Comparison of ENCODE assay signal across 17 cellular contexts in the genomic region with DNA sequence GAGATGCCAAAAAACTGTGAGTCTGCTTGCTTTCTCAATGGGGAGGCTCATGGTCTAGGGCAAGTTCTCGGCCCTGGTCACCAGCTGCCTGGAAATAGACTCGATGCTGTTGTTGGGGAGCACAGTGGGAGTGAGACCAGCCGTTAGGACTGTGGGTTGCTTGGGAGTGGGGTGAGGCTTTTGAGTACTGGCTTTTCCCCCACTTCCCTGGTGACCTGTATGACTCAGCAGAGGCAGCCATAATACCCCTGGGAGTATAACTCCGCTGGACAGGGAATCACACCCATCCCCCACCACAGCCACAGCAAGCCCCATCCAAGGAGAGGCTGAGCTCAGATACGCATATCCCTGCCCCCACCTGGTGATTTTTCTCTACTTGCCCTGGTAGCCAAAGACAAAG.
"Had no signal": no experiment of that assay in that cellular context is flagged by ENCODE, and none has a peak within 500 bp of the region (broad histone marks: within the 10 kb centered on the region; RNA-seq: fewer than 3 reads in every experiment).

No MANE protein-coding gene starts in this region.

- H3K27me3 Mint-ChIP-seq: dendritic cell treated with granulocyte-macrophage colony-stimulating factor and Interleukin-4, amounts not matched to agents 40 ng/mL and 50 ng/mL, for 4 days had no signal

- H3K4me3 Mint-ChIP-seq: activated naive CD4-positive, alpha-beta T cell treated with anti-CD3 and anti-CD28 coated beads, Interleukin-2, amount 10 ng/mL, durations not matched to agents 7 days and 5 days; activated naive CD8-positive, alpha-beta T cell treated with anti-CD3 and anti-CD28 coated beads, Interleukin-2, amount 50 U/mL, for 24 hours; dendritic cell treated with granulocyte-macrophage colony-stimulating factor and Interleukin-4, amounts not matched to agents 40 ng/mL and 50 ng/mL, for 4 days; naive thymus-derived CD8-positive, alpha-beta T cell had no signal

- ATAC-seq: activated naive CD8-positive, alpha-beta T cell treated with anti-CD3 and anti-CD28 coated beads, Interleukin-2, amount 50 U/mL, for 24 hours; naive thymus-derived CD8-positive, alpha-beta T cell; right cardiac atrium; stimulated activated naive CD8-positive, alpha-beta T cell treated with anti-CD3 and anti-CD28 coated beads, Interleukin-15, Interleukin-2, amounts not matched to agents 100 U/mL and 50 U/mL, for 24 hours had no signal

- H3K36me3 Mint-ChIP-seq: activated naive CD4-positive, alpha-beta T cell treated with anti-CD3 and anti-CD28 coated beads, Interleukin-2, amount 10 ng/mL, durations not matched to agents 7 days and 5 days had no signal

- DNase-seq: activated CD4-positive, alpha-beta T cell treated with anti-CD3 and anti-CD28 coated beads, Interleukin-2, amount 50 U/mL, for 1 hour; activated CD4-positive, CD25-positive, alpha-beta regulatory T cell treated with anti-CD3 and anti-CD28 coated beads, Interleukin-2, amount 50 U/mL, for 72 hours; activated CD8-positive, alpha-beta memory T cell treated with anti-CD3 and anti-CD28 coated beads, Interleukin-2, amount 50 U/mL, for 4 hours; activated effector memory CD4-positive, alpha-beta T cell treated with Interleukin-2 at 50 U/mL for 16 hours; activated naive CD4-positive, alpha-beta T cell treated with anti-CD3 and anti-CD28 coated beads, Interleukin-2, amount 10 ng/mL, durations not matched to agents 7 days and 5 days; activated naive CD8-positive, alpha-beta T cell treated with anti-CD3 and anti-CD28 coated beads, Interleukin-2, amount 50 U/mL, for 24 hours; activated T-cell treated with anti-CD3 and anti-CD28 coated beads, Interleukin-2, amount 50 U/mL, for 48 hours; aorta; effector CD8-positive, alpha-beta T cell; esophagus squamous epithelium; naive thymus-derived CD8-positive, alpha-beta T cell; right cardiac atrium; stimulated activated naive CD8-positive, alpha-beta T cell treated with anti-CD3 and anti-CD28 coated beads, Interleukin-15, Interleukin-2, amounts not matched to agents 100 U/mL and 50 U/mL, for 24 hours; tibial artery; uterus had no signal

- H3K4me1 Mint-ChIP-seq: activated naive CD4-positive, alpha-beta T cell treated with anti-CD3 and anti-CD28 coated beads, Interleukin-2, amount 10 ng/mL, durations not matched to agents 7 days and 5 days; activated naive CD8-positive, alpha-beta T cell treated with anti-CD3 and anti-CD28 coated beads, Interleukin-2, amount 50 U/mL, for 24 hours had no signal

- H3K9me3 Mint-ChIP-seq: activated naive CD4-positive, alpha-beta T cell treated with anti-CD3 and anti-CD28 coated beads, Interleukin-2, amount 10 ng/mL, durations not matched to agents 7 days and 5 days; activated naive CD8-positive, alpha-beta T cell treated with anti-CD3 and anti-CD28 coated beads, Interleukin-2, amount 50 U/mL, for 24 hours; dendritic cell treated with granulocyte-macrophage colony-stimulating factor and Interleukin-4, amounts not matched to agents 40 ng/mL and 50 ng/mL, for 4 days had no signal

- H3K4me3 ChIP-seq: esophagus squamous epithelium, prostate gland, tibial artery, uterus had no signal
